2 cellular contexts compared by ENCODE assay signal in genomic region chr16:25106567-25107465, GRCh38.
TF ChIP-seq lines count a peak whose summit lies in the region.

No MANE protein-coding gene starts in this region.

TF ChIP-seq in A549, 52 proteins besides CTCF, POLR2A, EP300 and RAD21 (continued from another document and continues in another):
- peak; percentile 75 for TF ChIP-seq REST (IDR thresholded peaks at IDR 0.05)
- TF ChIP-seq NPAS2 (CRISPR knock-in tag; IDR thresholded peaks at IDR 0.05; ENCODE audit: borderline replicate concordance): no peak
- no peak for TF ChIP-seq RFX5 (IDR thresholded peaks at IDR 0.05)
- TF ChIP-seq CHD2 (IDR thresholded peaks at IDR 0.05; ENCODE audit: low read length, partially characterized antibody): peak; percentile 86
- no peak for TF ChIP-seq HES2 (IDR thresholded peaks at IDR 0.05)
- TF ChIP-seq PBX3 (IDR thresholded peaks at IDR 0.05): no peak
- no peak for TF ChIP-seq ZC3H11A (IDR thresholded peaks at IDR 0.05)
- 0 out of 2 replicates have a peak, but pooled peaks have one; percentile 34 for TF ChIP-seq ATOH8 (CRISPR knock-in tag; IDR thresholded peaks at IDR 0.05; ENCODE audit: low read depth)
- no peak for TF ChIP-seq CBX2 (IDR thresholded peaks at IDR 0.05; ENCODE audit: borderline replicate concordance, low read depth)
- no peak for TF ChIP-seq MAFK (IDR thresholded peaks at IDR 0.05; ENCODE audit: partially characterized antibody)
- no peak for TF ChIP-seq BHLHE40 (IDR thresholded peaks at IDR 0.05; ENCODE audit: low read depth, low read length)
- no peak for TF ChIP-seq ZFP36 (IDR thresholded peaks at IDR 0.05; ENCODE audit: borderline replicate concordance, partially characterized antibody)
- TF ChIP-seq RARB (CRISPR knock-in tag; IDR thresholded peaks at IDR 0.05): no peak
- no peak; the same call in 1 of the 2 replicates for TF ChIP-seq USF2 (IDR thresholded peaks at IDR 0.05)
- no peak for TF ChIP-seq TP53 (CRISPR knock-in tag; IDR thresholded peaks at IDR 0.05)
- TF ChIP-seq KDM1A (IDR thresholded peaks at IDR 0.05; ENCODE audit: low read depth): no peak
- TF ChIP-seq JUN (IDR thresholded peaks at IDR 0.05): peak; percentile 56 to 90; a peak in 3 of 5 replicates
- TF ChIP-seq EHMT2 (IDR thresholded peaks at IDR 0.05; ENCODE audit: low read depth): no peak
- TF ChIP-seq HEYL (CRISPR knock-in tag; IDR thresholded peaks at IDR 0.05): no peak
- TF ChIP-seq CHD4 (IDR thresholded peaks at IDR 0.05; ENCODE audit: borderline replicate concordance): no peak
- no peak for TF ChIP-seq ZSCAN20 (CRISPR knock-in tag; IDR thresholded peaks at IDR 0.05)
- TF ChIP-seq FOSL2 (IDR thresholded peaks at IDR 0.05): no peak
- no peak for TF ChIP-seq FOSL2 (CRISPR knock-in tag; IDR thresholded peaks at IDR 0.05)
- TF ChIP-seq ELK1 (IDR thresholded peaks at IDR 0.05; ENCODE audit: low read depth, low read length): peak; percentile 76; the same call in 1 of the 2 replicates
- no peak for TF ChIP-seq CBX8 (IDR thresholded peaks at IDR 0.05)
- no peak for TF ChIP-seq HDAC2 (IDR thresholded peaks at IDR 0.05)
- TF ChIP-seq NR3C1 (IDR thresholded peaks at IDR 0.05): no peak
- peak; percentile 69; the same call in 1 of the 2 replicates for TF ChIP-seq E2F6 (IDR thresholded peaks at IDR 0.05; ENCODE audit: borderline replicate concordance, low read depth)

TF ChIP-seq in HepG2, 621 proteins besides CTCF, POLR2A, EP300 and RAD21 (continued from another document and continues in another):
- TF ChIP-seq ZNF598 (CRISPR knock-in tag; IDR thresholded peaks at IDR 0.05; ENCODE audit: borderline replicate concordance) (0 out of 2 replicates have a peak, but pooled peaks have one; percentile 19), HDAC1 (CRISPR knock-in tag; IDR thresholded peaks at IDR 0.05) (peak; percentile 99), ZNF160 (CRISPR knock-in tag; IDR thresholded peaks at IDR 0.05) (peak; percentile 79; the same call in 1 of the 2 replicates), SP140L (CRISPR knock-in tag; IDR thresholded peaks at IDR 0.05; ENCODE audit: borderline replicate concordance) (no peak), CC2D1A (CRISPR knock-in tag; IDR thresholded peaks at IDR 0.05) (no peak), ZFP62 (CRISPR knock-in tag; IDR thresholded peaks at IDR 0.05) (0 out of 2 replicates have a peak, but pooled peaks have one; percentile 8), HMG20B (CRISPR knock-in tag; conservative IDR thresholded peaks at IDR 0.05) (no peak; the same call in 1 of the 2 replicates), SP4 (CRISPR knock-in tag; IDR thresholded peaks at IDR 0.05) (peak; percentile 61; the same call in 1 of the 2 replicates), ZNF614 (CRISPR knock-in tag; IDR thresholded peaks at IDR 0.05; ENCODE audit: borderline replicate concordance) (peak; percentile 91; the same call in 1 of the 2 replicates), ZSCAN22 (CRISPR knock-in tag; IDR thresholded peaks at IDR 0.05) (no peak), MIER2 (CRISPR knock-in tag; IDR thresholded peaks at IDR 0.05) (peak; percentile 77; the same call in 1 of the 2 replicates), HOXA7 (CRISPR knock-in tag; IDR thresholded peaks at IDR 0.05) (no peak), ZNF629 (CRISPR knock-in tag; conservative IDR thresholded peaks at IDR 0.05) (peak; percentile 63), RBM22 (optimal IDR thresholded peaks at IDR 0.05; ENCODE audit: low read length) (no peak), RNF2 (conservative IDR thresholded peaks at IDR 0.05; ENCODE audit: low read depth) (peak; percentile 99), MTF1 (CRISPR knock-in tag; IDR thresholded peaks at IDR 0.05) (no peak), TOE1 (CRISPR knock-in tag; IDR thresholded peaks at IDR 0.05) (no peak; the same call in 1 of the 2 replicates), ELF3 (CRISPR knock-in tag; IDR thresholded peaks at IDR 0.05) (peak; percentile 81), HOMEZ (CRISPR knock-in tag; IDR thresholded peaks at IDR 0.05; ENCODE audit: low read depth) (peak; percentile 89), ZFP41 (CRISPR knock-in tag; IDR thresholded peaks at IDR 0.05; ENCODE audit: borderline replicate concordance) (peak; percentile 85; the same call in 1 of the 2 replicates), TRIM24 (CRISPR knock-in tag; IDR thresholded peaks at IDR 0.05) (no peak), ZBTB14 (CRISPR knock-in tag; IDR thresholded peaks at IDR 0.05) (0 out of 2 replicates have a peak, but pooled peaks have one; percentile 31), ZBTB7B (CRISPR knock-in tag; IDR thresholded peaks at IDR 0.05) (peak; percentile 90; the same call in 1 of the 2 replicates), HMGA1 (CRISPR knock-in tag; conservative IDR thresholded peaks at IDR 0.05) (no peak), KLF12 (CRISPR knock-in tag; IDR thresholded peaks at IDR 0.05; ENCODE audit: borderline replicate concordance) (peak; percentile 93; the same call in 1 of the 2 replicates), ZXDC (CRISPR knock-in tag; IDR thresholded peaks at IDR 0.05) (peak; percentile 80; the same call in 1 of the 2 replicates), ZNF737 (CRISPR knock-in tag; IDR thresholded peaks at IDR 0.05; ENCODE audit: borderline replicate concordance) (peak; percentile 82), MEIS2 (CRISPR knock-in tag; IDR thresholded peaks at IDR 0.05) (peak; percentile 74; the same call in 1 of the 2 replicates), PAF1 (CRISPR knock-in tag; IDR thresholded peaks at IDR 0.05) (no peak), ZNF691 (CRISPR knock-in tag; IDR thresholded peaks at IDR 0.05; ENCODE audit: borderline replicate concordance, low read depth) (peak; percentile 96), ZNF597 (CRISPR knock-in tag; IDR thresholded peaks at IDR 0.05) (no peak), MZF1 (CRISPR knock-in tag; IDR thresholded peaks at IDR 0.05; ENCODE audit: borderline replicate concordance) (0 out of 2 replicates have a peak, but pooled peaks have one; percentile 18), LBX2 (CRISPR knock-in tag; IDR thresholded peaks at IDR 0.05; ENCODE audit: borderline replicate concordance) (0 out of 2 replicates have a peak, but pooled peaks have one; percentile 67), UBTF (CRISPR knock-in tag; IDR thresholded peaks at IDR 0.05) (peak; percentile 94), GZF1 (CRISPR knock-in tag; IDR thresholded peaks at IDR 0.05) (no peak), THAP7 (CRISPR knock-in tag; IDR thresholded peaks at IDR 0.05) (no peak; the same call in 1 of the 2 replicates), NFE2L2 (IDR thresholded peaks at IDR 0.05; ENCODE audit: low read length) (no peak), ZNF382 (CRISPR knock-in tag; IDR thresholded peaks at IDR 0.05; ENCODE audit: borderline replicate concordance) (no peak), TAF1 (CRISPR knock-in tag; IDR thresholded peaks at IDR 0.05) (peak; percentile 94), CBX1 (IDR thresholded peaks at IDR 0.05; ENCODE audit: low read depth) (peak; percentile 96), ZSCAN9 (CRISPR knock-in tag; IDR thresholded peaks at IDR 0.05; ENCODE audit: borderline replicate concordance) (no peak; the same call in 1 of the 2 replicates), YEATS2 (CRISPR knock-in tag; IDR thresholded peaks at IDR 0.05; ENCODE audit: borderline replicate concordance) (peak; percentile 98), MYC (CRISPR knock-in tag; IDR thresholded peaks at IDR 0.05; ENCODE audit: borderline replicate concordance) (peak; percentile 89), FOXO4 (CRISPR knock-in tag; conservative IDR thresholded peaks at IDR 0.05) (0 out of 2 replicates have a peak, but pooled peaks have one; percentile 92), ZNF441 (CRISPR knock-in tag; IDR thresholded peaks at IDR 0.05; ENCODE audit: borderline replicate concordance) (peak; percentile 21; the same call in 1 of the 2 replicates), POGZ (CRISPR knock-in tag; IDR thresholded peaks at IDR 0.05) (peak; percentile 98), HOXA3 (CRISPR knock-in tag; IDR thresholded peaks at IDR 0.05) (peak; percentile 99), ZNF788 (CRISPR knock-in tag; IDR thresholded peaks at IDR 0.05; ENCODE audit: borderline replicate concordance) (peak; percentile 98), KLF15 (CRISPR knock-in tag; IDR thresholded peaks at IDR 0.05; ENCODE audit: borderline replicate concordance) (peak; percentile 87)
